15 cellular contexts compared by ENCODE assay signal in the genomic region with DNA sequence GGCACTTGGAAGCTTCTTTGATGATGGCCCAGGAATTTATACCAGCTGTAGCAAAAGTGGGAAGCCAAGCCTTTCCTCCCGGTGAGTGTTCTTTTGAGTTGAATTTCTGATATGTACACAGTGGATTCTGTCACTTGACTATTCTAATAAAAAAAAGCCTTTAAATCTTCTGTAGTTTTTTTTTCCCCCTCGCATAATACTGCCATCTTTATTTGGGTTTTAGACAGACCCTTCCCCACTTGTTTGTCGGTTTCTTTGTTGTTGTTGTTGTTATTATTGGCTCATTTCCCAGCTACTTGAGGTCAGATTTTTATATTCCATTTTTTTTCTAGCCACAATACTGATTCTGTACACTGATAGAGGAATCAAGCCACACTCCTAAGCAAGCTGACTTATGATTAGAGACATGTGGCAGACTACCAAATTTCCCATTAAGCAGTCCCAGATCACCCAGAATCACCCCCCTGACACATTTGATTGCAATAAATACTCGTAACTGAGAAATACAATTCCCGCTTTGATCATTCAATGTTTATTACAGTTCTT. TPM values are rescaled to one million over a fixed set of nuclear protein-coding genes. Genes with fewer than 3 reads are reported as not detected.
DNase-seq lines count a peak whose midpoint lies in the region; ATAC-seq and TF ChIP-seq lines count a peak whose summit lies in the region.
"Had no signal": no experiment of that assay in that cellular context is flagged by ENCODE, and none has a peak within 500 bp of the region (broad histone marks: within the 10 kb centered on the region; RNA-seq: fewer than 3 reads in every experiment).

No MANE protein-coding gene starts in this region.

- H3K4me1 ChIP-seq in PC-3 (ENCODE audit: insufficient read depth, low read length) (peaks cover 25% of the 10 kb centered on the region), gastroesophageal sphincter (peaks cover 17 to 66% (median 24%) of the 10 kb centered on the region in 3 donors), skeletal muscle satellite cell (ENCODE audit: control insufficient read depth, insufficient read depth, low read length) (peaks cover 48% of the 10 kb centered on the region)
- H3K4me1 ChIP-seq: HAP-1 had no signal

- no peaks in the 10 kb centered on the region for H3K9me3 Mint-ChIP-seq in activated T-helper 17 cell treated with anti-CD3 and anti-CD28 coated beads, Interleukin-2, amount 50 U/mL, for 72 hours

- H3K9ac ChIP-seq in PC-3 (ENCODE audit: low read length) (no peak overlapping the region), skeletal muscle satellite cell (ENCODE audit: low read depth, low read length) (peak overlapping the region; percentile 10)

- H3K27ac ChIP-seq in PC-3 (ENCODE audit: low read length): no peak overlapping the region
- H3K27ac ChIP-seq in gastroesophageal sphincter: peak overlapping the region; percentile 61 to 69 (median 64)
- H3K27ac ChIP-seq: adrenal gland, C4-2B, lower lobe of right lung had no signal

- H3K36me3 Mint-ChIP-seq in activated T-helper 17 cell treated with anti-CD3 and anti-CD28 coated beads, Interleukin-2, amount 50 U/mL, for 72 hours (ENCODE audit: low read depth): no peaks in the 10 kb centered on the region

- H3K4me1 Mint-ChIP-seq in activated T-helper 17 cell treated with anti-CD3 and anti-CD28 coated beads, Interleukin-2, amount 50 U/mL, for 72 hours: no peaks in the 10 kb centered on the region

- H3K27ac Mint-ChIP-seq in activated T-helper 17 cell treated with anti-CD3 and anti-CD28 coated beads, Interleukin-2, amount 50 U/mL, for 72 hours: no peak overlapping the region

- TF ChIP-seq CTCF in PC-3 (conservative IDR thresholded peaks at IDR 0.05; ENCODE audit: low read depth, low read length) (no peak), gastroesophageal sphincter (IDR thresholded peaks at IDR 0.05) (no peak)

- POLR2A ChIA-PET in PC-3 (lab: Charles Lee; ENCODE audit: unreplicated experiment): no interaction called here

- peaks cover 29% of the 10 kb centered on the region for H3K36me3 ChIP-seq in PC-3 (ENCODE audit: low read depth, low read length)
- no peaks in the 10 kb centered on the region for H3K36me3 ChIP-seq in gastroesophageal sphincter
- no peaks in the 10 kb centered on the region for H3K36me3 ChIP-seq in skeletal muscle satellite cell (ENCODE audit: insufficient read depth, low read length)
- H3K36me3 ChIP-seq: adrenal gland, HAP-1 had no signal

- H3K4me2 ChIP-seq in PC-3 (ENCODE audit: low read length) (no peak overlapping the region), skeletal muscle satellite cell (ENCODE audit: low read length) (peak overlapping the region; percentile 59)

- ATAC-seq in PC-3 (no peak), gastroesophageal sphincter (no peak), HG02885 (IDR thresholded peaks at IDR 0.05; ENCODE audit: poor library complexity, unreplicated experiment) (no peak)
- ATAC-seq in activated T-helper 17 cell treated with anti-CD3 and anti-CD28 coated beads, Interleukin-2, amount 50 U/mL, for 72 hours (replicated peaks): no peak

- DNase-seq in H4 (ENCODE audit: low spot score) (peak; percentile 60), PC-3 (no peak), T-helper 2 cell (no peak)
- DNase-seq in stimulated activated naive CD4-positive, alpha-beta T cell (lab: John Stamatoyannopoulos, UW): no peak
- DNase-seq: activated CD4-positive, CD25-positive, alpha-beta regulatory T cell; adrenal gland; lower lobe of right lung; nucleus accumbens had no signal

- H3K27me3 Mint-ChIP-seq in activated T-helper 17 cell treated with anti-CD3 and anti-CD28 coated beads, Interleukin-2, amount 50 U/mL, for 72 hours: peaks cover 8% of the 10 kb centered on the region

- H3K79me2 ChIP-seq in PC-3 (ENCODE audit: low read length): peaks cover 43% of the 10 kb centered on the region

- no peaks in the 10 kb centered on the region for H3F3A ChIP-seq in PC-3 (ENCODE audit: low read length, unreplicated experiment)

- H2AFZ ChIP-seq in PC-3 (ENCODE audit: low read length): no peak overlapping the region

- TF ChIP-seq POLR2A in gastroesophageal sphincter (IDR thresholded peaks at IDR 0.05): no peak

- H3K9me3 ChIP-seq in PC-3 (ENCODE audit: low read length) (peaks cover 5% of the 10 kb centered on the region; the same call in 1 of the 2 replicates), gastroesophageal sphincter (no peaks in the 10 kb centered on the region), skeletal muscle satellite cell (replicated peaks; ENCODE audit: low read length) (no peaks in the 10 kb centered on the region)
- H3K9me3 ChIP-seq: adrenal gland, HAP-1, lower lobe of right lung, SJSA1 had no signal

- no peaks in the 10 kb centered on the region for H4K20me1 ChIP-seq in PC-3 (ENCODE audit: low read length)

- H3K4me3 ChIP-seq in PC-3 (ENCODE audit: low read length) (no peak overlapping the region), gastroesophageal sphincter (no peak overlapping the region), skeletal muscle satellite cell (ENCODE audit: low read length) (no peak overlapping the region)
- H3K4me3 ChIP-seq: adrenal gland, HAP-1, lower lobe of right lung, SJSA1 had no signal

- intact Hi-C loops in PC-3 (cut with micrococcal nuclease): no loop called here

- CTCF ChIA-PET in PC-3 (lab: Charles Lee): interaction anchor here (0.6 kb wide), 1 partner anchor 310 kb away, joined by 3 read pairs; no protein-coding TSS in a partner anchor

- WGBS in gastroesophageal sphincter (ENCODE audit: low coverage in 1 of 2), 2 donors: 16 to 30% methylated on average over 5 of the region's 5 CpGs

- no peak for TF ChIP-seq EP300 in gastroesophageal sphincter (IDR thresholded peaks at IDR 0.05)

- no peaks in the 10 kb centered on the region for H3K9me2 ChIP-seq in PC-3 (replicated peaks; ENCODE audit: low read length)

- TSS peak; percentile 23 for BruUV-seq in PC-3 (replicated peaks; lab: Mats Ljungman, UMichigan)

- no peak overlapping the region for H3K4me3 Mint-ChIP-seq in activated T-helper 17 cell treated with anti-CD3 and anti-CD28 coated beads, Interleukin-2, amount 50 U/mL, for 72 hours

- H3K27me3 ChIP-seq in PC-3 (ENCODE audit: low read length) (no peaks in the 10 kb centered on the region), gastroesophageal sphincter (no peaks in the 10 kb centered on the region), skeletal muscle satellite cell (ENCODE audit: control insufficient read depth, insufficient read depth, low read length) (no peaks in the 10 kb centered on the region)
- H3K27me3 ChIP-seq: adrenal gland, SJSA1 had no signal

RNA-seq across cellular contexts. Expression of a gene that starts 26.6 kb away (rescaled TPM):
- total RNA-seq in H4 (2014; rRNA removed; shearing (Covaris generic)): 3.2 and 3.4 TPM in 2 replicates
- total RNA-seq in PC-3 (2014; rRNA removed) (1.0 and 2.1 TPM in 2 replicates), gastroesophageal sphincter (10 to 100 TPM; 19.6 to 47.1 (median 30.2) TPM)
- 0.44 and 2.0 TPM in 2 replicates for total RNA-seq in skeletal muscle satellite cell (2012; rRNA removed)
- not detected for total RNA-seq in activated T-helper 17 cell treated with anti-CD3 and anti-CD28 coated beads, Interleukin-2, amount 50 U/mL, for 72 hours
